In genomic region chr7:23531794-23532489, GRCh38 we compare ENCODE assay signal across 8 cellular contexts. TPM values are rescaled to one million over a fixed set of nuclear protein-coding genes. Genes with fewer than 3 reads are reported as not detected.
A peak's percentile ranks its signal among the peaks of the same experiment; 100 is the strongest.
DNase-seq lines count a peak whose midpoint lies in the region; ATAC-seq, FAIRE-seq and TF ChIP-seq lines count a peak whose summit lies in the region.

Gene TRA2A (minus strand): TSS chr7:23531981. CDS start chr7:23531824, 157 bp downstream.

- DNase-seq in GM12891 (ENCODE audit: insufficient read length, low spot score): peak; percentile 86
- peak; percentile 75 for DNase-seq in NCI-H1417 treated with DMSO at 0.1 percent for 48 hours (lab: John Stamatoyannopoulos, UW)
- DNase-seq in SW480 (ENCODE audit: low spot score): peak; percentile 95
- DNase-seq in activated naive CD8-positive, alpha-beta T cell treated with anti-CD3 and anti-CD28 coated beads, Interleukin-2, amount 50 U/mL, for 16 hours (ENCODE audit: low read depth, low spot score): peak; percentile 97
- peak; percentile 97 to 99 (median 99) for DNase-seq in head of caudate nucleus
- peak; percentile 97 to 99 (median 99) for DNase-seq in ovary

- peak within 1 kb of the TSS; percentile 90 to 96 for H3K27ac ChIP-seq in ovary
- peak within 1 kb of the TSS; percentile 99 for H3K27ac ChIP-seq in thymus (ENCODE audit: low read depth)

- WGBS in ovary, 3 donors: 10 to 15% (median 11%) methylated on average over 38 to 50 of the region's 50 CpGs
- 19% methylated on average over 50 of the region's 50 CpGs for WGBS in thymus

- TF ChIP-seq CTCF in ovary (IDR thresholded peaks at IDR 0.05): peak in 1 of 3 donors; percentile 12

- H3K4me1 ChIP-seq in ovary (ENCODE audit: insufficient read depth) (peaks cover 7% of the 10 kb centered on the region), thymus (ENCODE audit: control insufficient read depth, insufficient read depth, low read length) (peaks cover 9% of the 10 kb centered on the region)

- H3K27me3 ChIP-seq in ovary (no peaks in the 10 kb centered on the region), thymus (ENCODE audit: control insufficient read depth, insufficient read depth) (no peaks in the 10 kb centered on the region)

- peak; percentile 94 for ATAC-seq in HG02798 (IDR thresholded peaks at IDR 0.05; ENCODE audit: poor library complexity, unreplicated experiment)

- intact Hi-C loops in head of caudate nucleus (cut with DNase I): loop anchor here (5.0 kb wide), 1 partner anchor 350 kb away; the partner anchor contains the start of gene NUP42
- intact Hi-C loops in ovary (cut with DNase I): loop anchor here in 1 of 4 donors (10.0 kb wide), 1 partner anchor 63 kb away; the partner anchor contains the start of gene CCDC126

- H3K4me3 ChIP-seq in ovary (peak within 1 kb of the TSS; percentile 78), thymus (ENCODE audit: low read length) (peak within 1 kb of the TSS; percentile 100)

- peak; percentile 98 for FAIRE-seq in GM12891 (lab: Jason Lieb, UNC)

- peak; percentile 97 for TF ChIP-seq POLR2A in GM12891 (IDR thresholded peaks at IDR 0.05; ENCODE audit: low read depth, low read length)
- TF ChIP-seq POLR2A in ovary (IDR thresholded peaks at IDR 0.05): peak; percentile 98

- H3K9me3 ChIP-seq in ovary: no peaks in the 10 kb centered on the region
- H3K9me3 ChIP-seq in thymus (ENCODE audit: control insufficient read depth): no peaks in the 10 kb centered on the region

- no peak for TF ChIP-seq EP300 in ovary (IDR thresholded peaks at IDR 0.05)

- H3K36me3 ChIP-seq in ovary (no peaks in the 10 kb centered on the region), thymus (ENCODE audit: control insufficient read depth, insufficient read depth) (no peaks in the 10 kb centered on the region)

TF ChIP-seq in GM12891, 5 proteins besides CTCF, POLR2A, EP300 and RAD21:
- TF ChIP-seq SPI1 (IDR thresholded peaks at IDR 0.05; ENCODE audit: low read depth, low read length) (no peak), POU2F2 (IDR thresholded peaks at IDR 0.05; ENCODE audit: low read depth, low read length) (peak; percentile 70), TAF1 (IDR thresholded peaks at IDR 0.05; ENCODE audit: low read depth, low read length) (peak; percentile 97), POLR2AphosphoS5 (IDR thresholded peaks at IDR 0.05; ENCODE audit: low read depth, low read length) (peak; percentile 98), PAX5 (IDR thresholded peaks at IDR 0.05; ENCODE audit: insufficient read depth, low read length, severe bottlenecking) (peak; percentile 32)

RNA-seq across cellular contexts. Expression of gene TRA2A, which starts in this region (rescaled TPM):
- 74.3 TPM for polyA plus RNA-seq in GM12891 (2012; ENCODE audit: low read depth, missing spikeins)
- total RNA-seq in ovary: 10 to 100 TPM; 54.1 to 81.7 (median 71.9) TPM
- polyA plus RNA-seq in ovary: 10 to 100 TPM; 82.7 to 97.2 TPM
- polyA plus RNA-seq in thymus: 160 TPM

Comparison
In these comparisons a context has a peak if more than half of its experiments do, and no peak if none do; other contexts are left out.
1. Peak in every context shown above with its lines: DNase-seq, ATAC-seq, H3K4me3 ChIP-seq and H3K27ac ChIP-seq.